In the genomic region with DNA sequence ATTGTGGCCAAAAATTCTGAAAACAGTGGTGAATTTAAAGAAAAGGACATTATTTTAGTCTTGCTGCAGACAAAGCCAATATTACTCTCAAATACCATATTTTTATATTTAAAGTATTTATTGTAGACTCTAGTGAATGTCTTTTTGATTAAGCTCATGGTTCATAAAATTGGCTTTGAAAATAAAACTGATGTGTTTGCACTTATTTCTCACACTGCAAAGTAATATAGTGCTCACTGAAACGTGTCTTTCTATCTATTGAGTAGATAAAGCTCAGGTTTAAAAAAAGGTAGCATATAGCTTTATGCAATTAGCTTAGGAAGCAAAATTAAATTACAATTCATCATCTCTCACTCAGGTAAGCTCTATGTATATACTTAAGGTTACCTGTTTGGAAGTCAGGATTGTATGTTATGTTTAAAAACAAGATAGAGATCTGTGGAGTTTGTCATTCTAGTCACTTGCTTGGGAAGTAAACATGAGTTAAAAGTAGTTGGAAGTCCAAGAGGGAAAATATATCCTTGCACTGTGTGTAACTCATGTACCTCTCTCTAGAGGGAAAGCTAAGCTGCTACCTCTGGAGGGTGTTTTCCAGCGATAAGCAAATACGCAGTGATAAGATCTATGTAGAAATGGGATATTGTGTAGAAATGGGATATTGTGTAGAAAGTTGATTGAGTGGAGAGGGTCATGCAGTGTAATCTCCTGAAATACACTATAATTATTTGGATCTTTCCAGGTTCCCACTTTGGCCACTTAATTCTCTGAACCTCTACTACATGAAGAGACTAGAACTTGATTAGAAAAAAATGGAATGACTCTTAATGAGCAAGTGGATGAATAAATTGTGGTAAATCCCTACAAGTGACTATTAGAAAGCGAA, we compare ENCODE assay signal across 30 cellular contexts.
"Had no signal": no experiment of that assay in that cellular context is flagged by ENCODE, and none has a peak within 500 bp of the region (broad histone marks: within the 10 kb centered on the region; RNA-seq: fewer than 3 reads in every experiment).

No MANE protein-coding gene starts in this region.

- H3K4me1 ChIP-seq: adrenal gland, body of pancreas, esophagus squamous epithelium had no signal

- ATAC-seq: activated CD4-positive, alpha-beta T cell treated with anti-CD3 and anti-CD28 coated beads for 36 hours; activated CD8-positive, alpha-beta memory T cell treated with anti-CD3 and anti-CD28 coated beads, Interleukin-2, amount 10 ng/mL, durations not matched to agents 7 days and 5 days; activated CD8-positive, alpha-beta T cell treated with anti-CD3 and anti-CD28 coated beads, Interleukin-2, amount 10 ng/mL, durations not matched to agents 7 days and 5 days; activated naive CD8-positive, alpha-beta T cell treated with anti-CD3 and anti-CD28 coated beads, Interleukin-2, amount 50 U/mL, for 24 hours; body of pancreas; effector memory CD8-positive, alpha-beta T cell; T-helper 17 cell had no signal

- H3K4me3 ChIP-seq: adrenal gland, body of pancreas, esophagus squamous epithelium had no signal

- H3K27ac ChIP-seq: adrenal gland, body of pancreas, epithelial cell of prostate, esophagus squamous epithelium, WERI-Rb-1 had no signal

- H3K9me3 ChIP-seq: adrenal gland, body of pancreas, esophagus squamous epithelium had no signal

- H3K27me3 ChIP-seq: adrenal gland, body of pancreas, esophagus squamous epithelium had no signal

- H3K36me3 ChIP-seq: adrenal gland, esophagus squamous epithelium, WERI-Rb-1 had no signal

- DNase-seq: activated CD4-positive, alpha-beta memory T cell treated with anti-CD3 and anti-CD28 coated beads for 36 hours; activated CD4-positive, alpha-beta T cell treated with anti-CD3 and anti-CD28 coated beads for 36 hours; activated CD4-positive, alpha-beta T cell treated with anti-CD3 and anti-CD28 coated beads, Interleukin-2, amount 10 ng/mL, durations not matched to agents 24 days and 14 days; activated CD4-positive, CD25-positive, alpha-beta regulatory T cell; activated CD4-positive, CD25-positive, alpha-beta regulatory T cell treated with anti-CD3 and anti-CD28 coated beads, Interleukin-2, amount 50 U/mL, for 72 hours; activated CD8-positive, alpha-beta memory T cell treated with anti-CD3 and anti-CD28 coated beads, Interleukin-2, amount 10 ng/mL, durations not matched to agents 7 days and 5 days; activated CD8-positive, alpha-beta memory T cell treated with anti-CD3 and anti-CD28 coated beads, Interleukin-2, amount 50 U/mL, for 4 hours; activated CD8-positive, alpha-beta T cell treated with anti-CD3 and anti-CD28 coated beads, Interleukin-2, amount 10 ng/mL, durations not matched to agents 7 days and 5 days; activated effector memory CD4-positive, alpha-beta T cell treated with anti-CD3 and anti-CD28 coated beads, Interleukin-2, amount 50 U/mL, for 16 hours; activated naive CD4-positive, alpha-beta T cell treated with anti-CD3 and anti-CD28 coated beads for 36 hours; activated naive CD8-positive, alpha-beta T cell treated with anti-CD3 and anti-CD28 coated beads for 36 hours; activated naive CD8-positive, alpha-beta T cell treated with anti-CD3 and anti-CD28 coated beads, Interleukin-2, amount 50 U/mL, for 24 hours; activated T-cell treated with anti-CD3 and anti-CD28 coated beads, Interleukin-2, amount 50 U/mL, for 1 hour; activated T-cell treated with anti-CD3 and anti-CD28 coated beads, Interleukin-2, amount 50 U/mL, for 48 hours; adrenal gland; amygdala; aorta; body of pancreas; caudate nucleus; cortex of kidney; dermis blood vessel endothelial cell; effector CD4-positive, alpha-beta T cell; effector memory CD8-positive, alpha-beta T cell; esophagus squamous epithelium; head of caudate nucleus; T-helper 1 cell; T-helper 17 cell; T1000; WERI-Rb-1 had no signal
